ENCODE assay signal across 19 cellular contexts in genomic region chr19:44907613-44908012, GRCh38. TPM values are rescaled to one million over a fixed set of nuclear protein-coding genes. Genes with fewer than 3 reads are reported as not detected.
"Had no signal": no experiment of that assay in that cellular context is flagged by ENCODE, and none has a peak within 500 bp of the region (broad histone marks: within the 10 kb centered on the region; RNA-seq: fewer than 3 reads in every experiment).

No MANE protein-coding gene starts in this region.

- H3K27me3 ChIP-seq: cardiac muscle cell had no signal

- H3K9me3 ChIP-seq: tibial artery had no signal

- H3K4me1 ChIP-seq: foreskin keratinocyte had no signal

- H3K27ac Mint-ChIP-seq: activated naive CD4-positive, alpha-beta T cell treated with anti-CD3 and anti-CD28 coated beads, Interleukin-2, amount 50 U/mL, for 72 hours; nephron progenitor cell had no signal

- H3K9me3 Mint-ChIP-seq: activated naive CD4-positive, alpha-beta T cell treated with anti-CD3 and anti-CD28 coated beads, Interleukin-2, amount 50 U/mL, for 72 hours; mesothelial cell of epicardium; nephron progenitor cell had no signal

- H3K27ac ChIP-seq: cardiac muscle cell, epithelial cell of prostate, foreskin keratinocyte, tibial artery had no signal

- H3K4me3 ChIP-seq: cardiac muscle cell, lung, tibial artery had no signal

- ATAC-seq: activated naive CD4-positive, alpha-beta T cell treated with anti-CD3 and anti-CD28 coated beads, Interleukin-2, amount 50 U/mL, for 72 hours; foreskin keratinocyte; right cardiac atrium; stimulated activated naive CD8-positive, alpha-beta T cell treated with anti-CD3 and anti-CD28 coated beads, Interleukin-15, Interleukin-2, amounts not matched to agents 100 U/mL and 50 U/mL, for 24 hours had no signal

- DNase-seq: activated CD4-positive, alpha-beta T cell treated with anti-CD3 and anti-CD28 coated beads, Interleukin-2, amount 50 U/mL, for 48 hours; activated gamma-delta T cell treated with Interleukin-2 at 50 U/mL for 16 hours; amniotic stem cell; foreskin keratinocyte; hippocampal formation; islet precursor cell; nephron progenitor cell; nucleus accumbens; posterior cingulate gyrus; stimulated activated naive CD8-positive, alpha-beta T cell treated with anti-CD3 and anti-CD28 coated beads, Interleukin-15, Interleukin-2, amounts not matched to agents 100 U/mL and 50 U/mL, for 24 hours; tibial artery had no signal

RNA-seq across cellular contexts. Expression of gene APOC1, which starts 6.8 kb away (rescaled TPM):
- total RNA-seq: T-helper 2 cell treated with Interferon-gamma antibody and Interleukin-4, amounts not matched to agents 100 ng/mL and 5 ng/mL, for 36 hours had no signal

RNA-seq across cellular contexts. Expression of gene APOC4, which starts 34.4 kb away (rescaled TPM):
- total RNA-seq: activated naive CD4-positive, alpha-beta T cell treated with anti-CD3 and anti-CD28 coated beads, Interleukin-2, amount 50 U/mL, for 72 hours; cardiac muscle cell; dermis microvascular lymphatic vessel endothelial cell; foreskin keratinocyte; lung; mesothelial cell of epicardium; right cardiac atrium; T-helper 2 cell treated with Interferon-gamma antibody and Interleukin-4, amounts not matched to agents 100 ng/mL and 5 ng/mL, for 36 hours had no signal
- polyA plus RNA-seq: cardiac muscle cell, foreskin keratinocyte, right cardiac atrium had no signal

RNA-seq across cellular contexts. Expression of gene APOC2, which starts 38.2 kb away (rescaled TPM):
- total RNA-seq: activated naive CD4-positive, alpha-beta T cell treated with anti-CD3 and anti-CD28 coated beads, Interleukin-2, amount 50 U/mL, for 72 hours; cardiac muscle cell; dermis microvascular lymphatic vessel endothelial cell; foreskin keratinocyte; mesothelial cell of epicardium; right cardiac atrium; T-helper 2 cell treated with Interferon-gamma antibody and Interleukin-4, amounts not matched to agents 100 ng/mL and 5 ng/mL, for 36 hours had no signal
- polyA plus RNA-seq: foreskin keratinocyte had no signal
